Comparison of ENCODE assay signal across 15 cellular contexts in genomic region chr6:25301358-25301757, GRCh38. TPM values are rescaled to one million over a fixed set of nuclear protein-coding genes. Genes with fewer than 3 reads are reported as not detected.
A peak's percentile ranks its signal among the peaks of the same experiment; 100 is the strongest.
DNase-seq lines count a peak whose midpoint lies in the region; ATAC-seq, FAIRE-seq and TF ChIP-seq lines count a peak whose summit lies in the region.
"Had no signal": no experiment of that assay in that cellular context is flagged by ENCODE, and none has a peak within 500 bp of the region (broad histone marks: within the 10 kb centered on the region; RNA-seq: fewer than 3 reads in every experiment).

No MANE protein-coding gene starts in this region.

- H3K9me3 ChIP-seq in OCI-LY7 (ENCODE audit: low read length) = no peaks in the 10 kb centered on the region
- H3K9me3 ChIP-seq in uterus = no peaks in the 10 kb centered on the region
- H3K9me3 ChIP-seq: esophagus squamous epithelium had no signal

- no TSS peak for BruUV-seq in OCI-LY7 (replicated peaks; lab: Mats Ljungman, UMichigan)

- H3K79me2 ChIP-seq in OCI-LY7 (ENCODE audit: insufficient read depth, low read depth, low read length) = peaks cover 95% of the 10 kb centered on the region

- DNase-seq in GM18507 (ENCODE audit: extremely low spot score, insufficient read length, low read depth) (no peak), OCI-LY7 (ENCODE audit: low spot score) (peak; percentile 87), memory B cell (ENCODE audit: low spot score in 2 of 2) (no peak), uterus (no peak)
- DNase-seq in activated T-cell treated with anti-CD3 and anti-CD28 coated beads, Interleukin-2, amount 50 U/mL, for 72 hours = no peak
- DNase-seq in activated naive CD8-positive, alpha-beta T cell treated with anti-CD3 and anti-CD28 coated beads for 36 hours = no peak
- DNase-seq in activated CD4-positive, CD25-positive, alpha-beta regulatory T cell treated with anti-CD3 and anti-CD28 coated beads, Interleukin-2, amount 50 U/mL, for 72 hours = no peak
- DNase-seq: activated naive CD8-positive, alpha-beta T cell treated with anti-CD3 and anti-CD28 coated beads, Interleukin-2, amount 10 ng/mL, durations not matched to agents 7 days and 5 days; esophagus squamous epithelium; NCI-H1105 treated with DMSO at 0.1 percent for 48 hours; NCI-H774; posterior cingulate gyrus; stimulated activated naive CD4-positive, alpha-beta T cell treated with Interleukin-2 at 50 U/mL for 16 hours had no signal

- POLR2A ChIA-PET in OCI-LY7 (lab: Charles Lee) = interaction anchor here (1.0 to 2.8 kb wide), 8 partner anchors 9 to 105 kb away, joined by 3 to 15 read pairs (median 6); no protein-coding TSS in a partner anchor

- H4K20me1 ChIP-seq in OCI-LY7 (ENCODE audit: insufficient read depth, low read length) = peaks cover 22% of the 10 kb centered on the region; the same call in 1 of the 2 replicates

- H3K4me3 ChIP-seq in OCI-LY7 (ENCODE audit: low read depth, low read length, poor library complexity, severe bottlenecking) = peak overlapping the region; percentile 50
- H3K4me3 ChIP-seq in uterus = no peak overlapping the region
- H3K4me3 ChIP-seq: esophagus squamous epithelium had no signal

- CTCF ChIA-PET in OCI-LY7 (lab: Charles Lee; ENCODE audit: unreplicated experiment) = interaction anchor here (1.4 kb wide), 1 partner anchor 22 kb away, joined by 7 read pairs; the partner anchor contains the start of gene CARMIL1

- H3K36me3 Mint-ChIP-seq in memory B cell = no peaks in the 10 kb centered on the region
- H3K36me3 Mint-ChIP-seq in activated T-cell treated with anti-CD3 and anti-CD28 coated beads, Interleukin-2, amount 50 U/mL, for 72 hours (ENCODE audit: insufficient read depth in 2 of 2) = no peaks in the 10 kb centered on the region
- no peaks in the 10 kb centered on the region for H3K36me3 Mint-ChIP-seq in activated naive CD8-positive, alpha-beta T cell treated with anti-CD3 and anti-CD28 coated beads for 36 hours
- H3K36me3 Mint-ChIP-seq: activated naive CD8-positive, alpha-beta T cell treated with anti-CD3 and anti-CD28 coated beads, Interleukin-2, amount 10 ng/mL, durations not matched to agents 7 days and 5 days had no signal

- peak; percentile 56 for ATAC-seq in HG03139 (IDR thresholded peaks at IDR 0.05; ENCODE audit: unreplicated experiment)
- ATAC-seq in memory B cell (ENCODE audit: low read depth) = peak; percentile 99
- no peak for ATAC-seq in activated T-cell treated with anti-CD3 and anti-CD28 coated beads, Interleukin-2, amount 50 U/mL, for 72 hours (replicated peaks in 1 of 2)

- no peaks in the 10 kb centered on the region for H3K9me2 ChIP-seq in OCI-LY7 (ENCODE audit: insufficient read depth, low read length)

- H3K36me3 ChIP-seq in OCI-LY7 (ENCODE audit: insufficient read depth, low read length) (peaks cover 8% of the 10 kb centered on the region; the same call in 1 of the 2 replicates), uterus (no peaks in the 10 kb centered on the region)
- H3K36me3 ChIP-seq: esophagus squamous epithelium had no signal

- peaks cover 2% of the 10 kb centered on the region for H3K27me3 Mint-ChIP-seq in memory B cell
- no peaks in the 10 kb centered on the region for H3K27me3 Mint-ChIP-seq in activated T-cell treated with anti-CD3 and anti-CD28 coated beads, Interleukin-2, amount 50 U/mL, for 72 hours (ENCODE audit: low read depth)
- H3K27me3 Mint-ChIP-seq in activated naive CD8-positive, alpha-beta T cell treated with anti-CD3 and anti-CD28 coated beads for 36 hours = no peaks in the 10 kb centered on the region
- H3K27me3 Mint-ChIP-seq: activated naive CD8-positive, alpha-beta T cell treated with anti-CD3 and anti-CD28 coated beads, Interleukin-2, amount 10 ng/mL, durations not matched to agents 7 days and 5 days had no signal

- H3K27me3 ChIP-seq in uterus = no peaks in the 10 kb centered on the region
- H3K27me3 ChIP-seq: esophagus squamous epithelium had no signal

- H3K4me2 ChIP-seq in OCI-LY7 (ENCODE audit: low read length) = peak overlapping the region; percentile 78

- peak overlapping the region; percentile 2 for H3K4me3 Mint-ChIP-seq in memory B cell
- no peak overlapping the region for H3K4me3 Mint-ChIP-seq in activated T-cell treated with anti-CD3 and anti-CD28 coated beads, Interleukin-2, amount 50 U/mL, for 72 hours
- H3K4me3 Mint-ChIP-seq in activated naive CD8-positive, alpha-beta T cell treated with anti-CD3 and anti-CD28 coated beads for 36 hours = no peak overlapping the region
- H3K4me3 Mint-ChIP-seq: activated naive CD8-positive, alpha-beta T cell treated with anti-CD3 and anti-CD28 coated beads, Interleukin-2, amount 10 ng/mL, durations not matched to agents 7 days and 5 days had no signal

- peaks cover 14% of the 10 kb centered on the region for H3K4me1 Mint-ChIP-seq in memory B cell
- peaks cover 24% of the 10 kb centered on the region for H3K4me1 Mint-ChIP-seq in activated T-cell treated with anti-CD3 and anti-CD28 coated beads, Interleukin-2, amount 50 U/mL, for 72 hours (ENCODE audit: low read depth)
- peaks cover 48% of the 10 kb centered on the region for H3K4me1 Mint-ChIP-seq in activated naive CD8-positive, alpha-beta T cell treated with anti-CD3 and anti-CD28 coated beads for 36 hours

- no peak for TF ChIP-seq CTCF in OCI-LY7 (conservative IDR thresholded peaks at IDR 0.05; ENCODE audit: low read length)
- no peak for TF ChIP-seq CTCF in uterus (IDR thresholded peaks at IDR 0.05)

- no peaks in the 10 kb centered on the region for H3K9me3 Mint-ChIP-seq in memory B cell
- no peaks in the 10 kb centered on the region for H3K9me3 Mint-ChIP-seq in activated T-cell treated with anti-CD3 and anti-CD28 coated beads, Interleukin-2, amount 50 U/mL, for 72 hours
- no peaks in the 10 kb centered on the region for H3K9me3 Mint-ChIP-seq in activated naive CD8-positive, alpha-beta T cell treated with anti-CD3 and anti-CD28 coated beads for 36 hours
- H3K9me3 Mint-ChIP-seq: activated naive CD8-positive, alpha-beta T cell treated with anti-CD3 and anti-CD28 coated beads, Interleukin-2, amount 10 ng/mL, durations not matched to agents 7 days and 5 days had no signal

- peak; percentile 56 for FAIRE-seq in GM18507 (lab: Jason Lieb, UNC)

- no peak for TF ChIP-seq POLR2A in uterus (IDR thresholded peaks at IDR 0.05)

- H3K27ac ChIP-seq in OCI-LY7 (ENCODE audit: low read depth, low read length, poor library complexity, severe bottlenecking) (peak overlapping the region; percentile 85), uterus (peak overlapping the region in 1 of 2 donors; percentile 55)
- H3K27ac ChIP-seq: C4-2B had no signal

- H2AFZ ChIP-seq in OCI-LY7 (ENCODE audit: low read length) = no peak overlapping the region

- H3K4me1 ChIP-seq in OCI-LY7 (ENCODE audit: insufficient read depth, low read length, poor library complexity, severe bottlenecking) (peaks cover 98% of the 10 kb centered on the region), uterus (peaks cover 0 to 3% of the 10 kb centered on the region in 2 donors)

- intact Hi-C loops in OCI-LY7 (cut with micrococcal nuclease; ENCODE audit: unreplicated experiment) (loop anchor here (1.0 to 5.0 kb wide), 3 partner anchors 67 to 804 kb away; no protein-coding TSS in a partner anchor), uterus (cut with DNase I; ENCODE audit: low total_unique reads) (no loop called here)

- no peak overlapping the region for H3K27ac Mint-ChIP-seq in memory B cell
- H3K27ac Mint-ChIP-seq in activated T-cell treated with anti-CD3 and anti-CD28 coated beads, Interleukin-2, amount 50 U/mL, for 72 hours = no peak overlapping the region
- no peak overlapping the region for H3K27ac Mint-ChIP-seq in activated naive CD8-positive, alpha-beta T cell treated with anti-CD3 and anti-CD28 coated beads for 36 hours
- H3K27ac Mint-ChIP-seq: activated naive CD8-positive, alpha-beta T cell treated with anti-CD3 and anti-CD28 coated beads, Interleukin-2, amount 10 ng/mL, durations not matched to agents 7 days and 5 days had no signal

RNA-seq across cellular contexts. Expression of gene CARMIL1, which starts 22.2 kb away (rescaled TPM):
- total RNA-seq in OCI-LY7 (2014; rRNA removed; shearing (Covaris generic)) = 21.8 and 25.5 TPM in 2 replicates
- total RNA-seq in OCI-LY7 (2022) = 39.1 and 40.1 TPM in 2 replicates
- 1 to 10 TPM; 5.0 to 5.6 TPM for total RNA-seq in activated T-cell treated with anti-CD3 and anti-CD28 coated beads, Interleukin-2, amount 50 U/mL, for 72 hours
- 10 to 100 TPM; 11.8 to 23.2 (median 17.1) TPM for total RNA-seq in uterus
- 1 to 10 TPM; 7.1 to 8.1 TPM for total RNA-seq in activated naive CD8-positive, alpha-beta T cell treated with anti-CD3 and anti-CD28 coated beads for 36 hours

Comparison
In these comparisons a context has a peak if more than half of its experiments do, and no peak if none do; other contexts are left out.
1. ATAC-seq: peak in HG03139 (single experiment) and memory B cell (single experiment); none in activated T-cell treated with anti-CD3 and anti-CD28 coated beads, Interleukin-2, amount 50 U/mL, for 72 hours (0 of 2).